ENCODE assay signal across 14 cellular contexts in genomic region chr12:46667547-46667946, GRCh38.
A peak's percentile ranks its signal among the peaks of the same experiment; 100 is the strongest.
DNase-seq lines count a peak whose midpoint lies in the region; ATAC-seq and TF ChIP-seq lines count a peak whose summit lies in the region.
"Had no signal": no experiment of that assay in that cellular context is flagged by ENCODE, and none has a peak within 500 bp of the region (broad histone marks: within the 10 kb centered on the region; RNA-seq: fewer than 3 reads in every experiment).

No MANE protein-coding gene starts in this region.

- peak overlapping the region; percentile 68; the same call in 1 of the 2 replicates for H3K27ac ChIP-seq in Panc1 (ENCODE audit: low read length)

- H3K36me3 ChIP-seq in Panc1 (ENCODE audit: control insufficient read depth, insufficient read depth, low read length) = no peaks in the 10 kb centered on the region

- H3K27me3 ChIP-seq in Panc1 (ENCODE audit: control insufficient read depth, insufficient read depth, low read length) = no peaks in the 10 kb centered on the region

- peak; percentile 25 for DNase-seq in GM03348 (ENCODE audit: low spot score)
- DNase-seq in Panc1 (ENCODE audit: low read depth, low spot score) = no peak
- peak; percentile 50 for DNase-seq in dermis blood vessel endothelial cell
- DNase-seq in iris pigment epithelial cell (ENCODE audit: low read depth) = peak; percentile 51
- no peak for DNase-seq in activated T-cell treated with anti-CD3 and anti-CD28 coated beads, Interleukin-2, amount 50 U/mL, for 4 hours
- no peak for DNase-seq in OCI-M2 (lab: John Stamatoyannopoulos, UW; ENCODE audit: unreplicated experiment)
- no peak for DNase-seq in chondrocyte (ENCODE audit: low spot score)
- DNase-seq: CD4-positive, CD25-positive, alpha-beta regulatory T cell; DMS53; Karpas-422; NCI-H1436; NCI-H226; NCI-H526 treated with DMSO at 0.1 percent for 48 hours had no signal

- no peak for ATAC-seq in Panc1
- no peak for ATAC-seq in activated T-cell treated with anti-CD3 and anti-CD28 coated beads, Interleukin-2, amount 50 U/mL, for 4 hours
- ATAC-seq in HG03571 (IDR thresholded peaks at IDR 0.05; ENCODE audit: unreplicated experiment) = no peak

- CTCF ChIA-PET in Panc1 (lab: Charles Lee) = no interaction called here

- no peak overlapping the region for H3K27ac Mint-ChIP-seq in chondrocyte (ENCODE audit: unreplicated experiment)
- H3K27ac Mint-ChIP-seq: CD4-positive, CD25-positive, alpha-beta regulatory T cell had no signal

- intact Hi-C loops in Panc1 (cut with micrococcal nuclease; ENCODE audit: unreplicated experiment) = loop anchor here (10.0 kb wide), 1 partner anchor 193 kb away; no protein-coding TSS in a partner anchor

- POLR2A ChIA-PET in Panc1 (lab: Charles Lee) = no interaction called here

- TF ChIP-seq CTCF in Panc1 (IDR thresholded peaks at IDR 0.05) (no peak), chondrocyte (IDR thresholded peaks at IDR 0.05) (no peak)

- no peak overlapping the region for H3K4me3 ChIP-seq in Panc1 (ENCODE audit: low read depth in 2 of 2, low read length in 2 of 2)

- peaks cover 20% of the 10 kb centered on the region; the same call in 1 of the 2 replicates for H3K9me3 ChIP-seq in Panc1 (ENCODE audit: control insufficient read depth, insufficient read depth, low read depth, low read length)

- peaks cover 29% of the 10 kb centered on the region for H3K4me1 ChIP-seq in Panc1 (ENCODE audit: control insufficient read depth, insufficient read depth, low read length)

- peaks cover 3% of the 10 kb centered on the region for H3K36me3 Mint-ChIP-seq in activated T-cell treated with anti-CD3 and anti-CD28 coated beads, Interleukin-2, amount 50 U/mL, for 4 hours (ENCODE audit: insufficient read depth)
- peaks cover 5% of the 10 kb centered on the region for H3K36me3 Mint-ChIP-seq in chondrocyte (ENCODE audit: low read depth)

- no TSS peak for BruUV-seq in Panc1 (replicated peaks; lab: Mats Ljungman, UMichigan)

- no peaks in the 10 kb centered on the region for H3K27me3 Mint-ChIP-seq in activated T-cell treated with anti-CD3 and anti-CD28 coated beads, Interleukin-2, amount 50 U/mL, for 4 hours (ENCODE audit: low read depth)
- no peaks in the 10 kb centered on the region for H3K27me3 Mint-ChIP-seq in chondrocyte (ENCODE audit: low read depth)

- in situ Hi-C loops in Panc1 (cut with HindIII; ENCODE audit: low pct_unique_long_range_greater_than_20kb, low sequenced_read_pairs) = no loop called here

- no peak overlapping the region for H3K4me3 Mint-ChIP-seq in activated T-cell treated with anti-CD3 and anti-CD28 coated beads, Interleukin-2, amount 50 U/mL, for 4 hours
- H3K4me3 Mint-ChIP-seq in chondrocyte (ENCODE audit: unreplicated experiment) = no peak overlapping the region
- H3K4me3 Mint-ChIP-seq: CD4-positive, CD25-positive, alpha-beta regulatory T cell had no signal

- peaks cover 9% of the 10 kb centered on the region for H3K4me1 Mint-ChIP-seq in activated T-cell treated with anti-CD3 and anti-CD28 coated beads, Interleukin-2, amount 50 U/mL, for 4 hours (ENCODE audit: low read depth)
- peaks cover 32% of the 10 kb centered on the region for H3K4me1 Mint-ChIP-seq in chondrocyte (ENCODE audit: low read depth)
- H3K4me1 Mint-ChIP-seq: CD4-positive, CD25-positive, alpha-beta regulatory T cell had no signal

- H3K9me3 Mint-ChIP-seq in activated T-cell treated with anti-CD3 and anti-CD28 coated beads, Interleukin-2, amount 50 U/mL, for 4 hours = peaks cover 7% of the 10 kb centered on the region
- H3K9me3 Mint-ChIP-seq in chondrocyte (ENCODE audit: low read depth) = peaks cover 6% of the 10 kb centered on the region

Comparison
In these comparisons a context has a peak if more than half of its experiments do, and no peak if none do; other contexts are left out.
1. DNase-seq: peak in GM03348 (single experiment), dermis blood vessel endothelial cell (single experiment) and iris pigment epithelial cell (single experiment); none in Panc1 (single experiment), activated T-cell treated with anti-CD3 and anti-CD28 coated beads, Interleukin-2, amount 50 U/mL, for 4 hours (single experiment), OCI-M2 (single experiment) and chondrocyte (single experiment).